14 cellular contexts compared by ENCODE assay signal in the genomic region with DNA sequence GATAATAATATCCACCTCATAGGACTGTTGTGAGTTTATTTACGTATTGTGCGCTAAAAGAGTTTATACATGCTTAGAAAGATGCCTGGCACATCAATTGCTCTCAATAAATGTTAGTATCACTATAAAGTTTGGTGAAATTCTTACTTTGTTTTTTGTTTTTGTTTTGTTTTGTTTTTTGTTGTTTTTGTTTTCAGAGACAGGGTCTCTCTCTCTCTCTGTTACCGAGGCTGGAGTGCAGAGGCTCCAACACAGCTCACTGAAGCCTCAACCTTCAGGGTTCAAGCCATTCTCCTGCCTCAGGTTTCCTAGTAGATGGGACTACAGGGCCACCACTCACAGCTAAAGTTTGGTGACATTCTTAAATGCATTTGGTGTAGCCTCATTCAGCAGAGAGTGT. TPM values are rescaled to one million over a fixed set of nuclear protein-coding genes. Genes with fewer than 3 reads are reported as not detected.
DNase-seq lines count a peak whose midpoint lies in the region; ATAC-seq and TF ChIP-seq lines count a peak whose summit lies in the region.
"Had no signal": no experiment of that assay in that cellular context is flagged by ENCODE, and none has a peak within 500 bp of the region (broad histone marks: within the 10 kb centered on the region; RNA-seq: fewer than 3 reads in every experiment).

No MANE protein-coding gene starts in this region.

- TF ChIP-seq POLR2A in transverse colon (IDR thresholded peaks at IDR 0.05) = no peak

- no peaks in the 10 kb centered on the region for H3K36me3 Mint-ChIP-seq in activated CD8-positive, alpha-beta memory T cell treated with anti-CD3 and anti-CD28 coated beads, Interleukin-2, amount 10 ng/mL, durations not matched to agents 7 days and 5 days
- no peaks in the 10 kb centered on the region for H3K36me3 Mint-ChIP-seq in HFFc6 (ENCODE audit: low read depth)
- peaks cover 2% of the 10 kb centered on the region for H3K36me3 Mint-ChIP-seq in activated CD8-positive, alpha-beta T cell treated with anti-CD3 and anti-CD28 coated beads, Interleukin-2, amount 10 ng/mL, durations not matched to agents 7 days and 5 days (ENCODE audit: low read depth)
- peaks cover 0 to 4% (median 0%) of the 10 kb centered on the region in 5 donors for H3K36me3 Mint-ChIP-seq in naive thymus-derived CD4-positive, alpha-beta T cell

- no peak overlapping the region for H3K27ac ChIP-seq in naive thymus-derived CD4-positive, alpha-beta T cell (ENCODE audit: low read depth, low read length)
- no peak overlapping the region for H3K27ac ChIP-seq in transverse colon
- H3K27ac ChIP-seq: prostate gland had no signal

- no peak for ATAC-seq in activated CD8-positive, alpha-beta memory T cell treated with anti-CD3 and anti-CD28 coated beads, Interleukin-2, amount 10 ng/mL, durations not matched to agents 7 days and 5 days
- ATAC-seq in activated CD8-positive, alpha-beta T cell treated with anti-CD3 and anti-CD28 coated beads, Interleukin-2, amount 10 ng/mL, durations not matched to agents 7 days and 5 days = no peak
- no peak for ATAC-seq in naive thymus-derived CD4-positive, alpha-beta T cell
- ATAC-seq in omental fat pad (ENCODE audit: low FRiP score) = no peak
- ATAC-seq: mucosa of descending colon had no signal

- intact Hi-C loops in naive thymus-derived CD4-positive, alpha-beta T cell (cut with micrococcal nuclease) = no loop called here
- intact Hi-C loops in transverse colon (cut with DNase I; ENCODE audit: low total_unique reads) = no loop called here

- H3K4me3 ChIP-seq in naive thymus-derived CD4-positive, alpha-beta T cell (ENCODE audit: low read length) = no peak overlapping the region
- H3K4me3 ChIP-seq in transverse colon = no peak overlapping the region
- H3K4me3 ChIP-seq: mucosa of descending colon, prostate gland had no signal

- in situ Hi-C loops in transverse colon (cut with MboI; ENCODE audit: low pct_ligation_motif_present in 1 of 4, low pct_unique_long_range_greater_than_20kb in 1 of 4, low sequenced_read_pairs in 3 of 4) = loop anchor here (10.0 to 25.0 kb wide), 4 partner anchors 242 to 804 kb away; a partner anchor contains a TSS

- WGBS in transverse colon (ENCODE audit: low coverage in 1 of 2), 2 donors = 71 to 72% methylated on average over 3 of the region's 3 CpGs

- H3K27me3 ChIP-seq in naive thymus-derived CD4-positive, alpha-beta T cell (ENCODE audit: control insufficient read depth in 2 of 2, insufficient read depth in 2 of 2, low read length in 2 of 2) = peaks cover 0 to 7% of the 10 kb centered on the region in 2 donors
- H3K27me3 ChIP-seq in transverse colon = peaks cover 69% of the 10 kb centered on the region

- CTCF ChIA-PET in activated CD8-positive, alpha-beta memory T cell treated with anti-CD3 and anti-CD28 coated beads, Interleukin-2, amount 10 ng/mL, durations not matched to agents 7 days and 5 days (lab: Charles Lee) = interaction anchor here (0.8 to 6.9 kb wide), 7 partner anchors 9 to 262 kb away, joined by 3 to 53 read pairs (median 11); a partner anchor contains a TSS
- CTCF ChIA-PET in activated CD8-positive, alpha-beta T cell treated with anti-CD3 and anti-CD28 coated beads, Interleukin-2, amount 10 ng/mL, durations not matched to agents 7 days and 5 days (lab: Charles Lee) = interaction anchor here (1.2 to 6.5 kb wide), 6 partner anchors 8 to 262 kb away, joined by 3 to 62 read pairs (median 14); no protein-coding TSS in a partner anchor
- CTCF ChIA-PET in naive thymus-derived CD4-positive, alpha-beta T cell (lab: Charles Lee) = interaction anchor here (0.9 to 1.7 kb wide), 2 partner anchors 237 to 263 kb away, joined by 4 read pairs; no protein-coding TSS in a partner anchor

- no peaks in the 10 kb centered on the region for H3K9me3 ChIP-seq in naive thymus-derived CD4-positive, alpha-beta T cell (ENCODE audit: control insufficient read depth in 2 of 3, low read length in 3 of 3)
- no peaks in the 10 kb centered on the region for H3K9me3 ChIP-seq in transverse colon
- H3K9me3 ChIP-seq: mucosa of descending colon, prostate gland had no signal

- no peaks in the 10 kb centered on the region for H3K36me3 ChIP-seq in naive thymus-derived CD4-positive, alpha-beta T cell (ENCODE audit: control insufficient read depth in 2 of 3, insufficient read depth in 3 of 3, low read length in 3 of 3)
- no peaks in the 10 kb centered on the region for H3K36me3 ChIP-seq in transverse colon
- H3K36me3 ChIP-seq: prostate gland had no signal

- H3K4me1 ChIP-seq in naive thymus-derived CD4-positive, alpha-beta T cell (ENCODE audit: control insufficient read depth in 2 of 2, insufficient read depth in 2 of 2, low read length in 2 of 2) = peaks cover 20 to 21% of the 10 kb centered on the region in 2 donors
- peaks cover 0 to 16% (median 6%) of the 10 kb centered on the region in 4 donors for H3K4me1 ChIP-seq in transverse colon
- H3K4me1 ChIP-seq: prostate gland had no signal

- no peak overlapping the region for H3K27ac Mint-ChIP-seq in activated CD8-positive, alpha-beta memory T cell treated with anti-CD3 and anti-CD28 coated beads, Interleukin-2, amount 10 ng/mL, durations not matched to agents 7 days and 5 days
- no peak overlapping the region for H3K27ac Mint-ChIP-seq in HFFc6
- no peak overlapping the region for H3K27ac Mint-ChIP-seq in activated CD8-positive, alpha-beta T cell treated with anti-CD3 and anti-CD28 coated beads, Interleukin-2, amount 10 ng/mL, durations not matched to agents 7 days and 5 days
- peak overlapping the region in 2 of 9 donors; percentile 43 to 52 for H3K27ac Mint-ChIP-seq in naive thymus-derived CD4-positive, alpha-beta T cell

- TF ChIP-seq EP300 in transverse colon (IDR thresholded peaks at IDR 0.05; ENCODE audit: low read depth) = no peak

- TF ChIP-seq CTCF in HFFc6 (IDR thresholded peaks at IDR 0.05) (no peak), transverse colon (IDR thresholded peaks at IDR 0.05) (no peak), omental fat pad (IDR thresholded peaks at IDR 0.05) (no peak)

- POLR2A ChIA-PET in activated CD8-positive, alpha-beta T cell treated with anti-CD3 and anti-CD28 coated beads, Interleukin-2, amount 10 ng/mL, durations not matched to agents 7 days and 5 days (lab: Charles Lee) = interaction anchor here (0.6 to 1.7 kb wide), 4 partner anchors 29 to 236 kb away, joined by 3 to 5 read pairs (median 4); no protein-coding TSS in a partner anchor
- POLR2A ChIA-PET in naive thymus-derived CD4-positive, alpha-beta T cell (lab: Charles Lee) = interaction anchor here (0.8 to 5.0 kb wide), 9 partner anchors 9 to 236 kb away, joined by 3 to 34 read pairs (median 4); a partner anchor contains a TSS

- H3K4me3 Mint-ChIP-seq in activated CD8-positive, alpha-beta memory T cell treated with anti-CD3 and anti-CD28 coated beads, Interleukin-2, amount 10 ng/mL, durations not matched to agents 7 days and 5 days = peak overlapping the region; percentile 76
- peak overlapping the region; percentile 94 for H3K4me3 Mint-ChIP-seq in HFFc6
- H3K4me3 Mint-ChIP-seq in activated CD8-positive, alpha-beta T cell treated with anti-CD3 and anti-CD28 coated beads, Interleukin-2, amount 10 ng/mL, durations not matched to agents 7 days and 5 days = peak overlapping the region; percentile 77
- peak overlapping the region; percentile 42 to 91 (median 76) for H3K4me3 Mint-ChIP-seq in naive thymus-derived CD4-positive, alpha-beta T cell

- DNase-seq in activated CD8-positive, alpha-beta memory T cell treated with anti-CD3 and anti-CD28 coated beads, Interleukin-2, amount 10 ng/mL, durations not matched to agents 7 days and 5 days = no peak
- DNase-seq in activated CD8-positive, alpha-beta memory T cell treated with anti-CD3 and anti-CD28 coated beads, Interleukin-2, amount 50 U/mL, for 48 hours = no peak
- no peak for DNase-seq in HFFc6
- no peak for DNase-seq in activated CD8-positive, alpha-beta T cell treated with anti-CD3 and anti-CD28 coated beads, Interleukin-2, amount 10 ng/mL, durations not matched to agents 7 days and 5 days
- DNase-seq in naive thymus-derived CD4-positive, alpha-beta T cell = no peak
- no peak for DNase-seq in transverse colon
- no peak for DNase-seq in 8988T
- DNase-seq in omental fat pad (ENCODE audit: low spot score) = no peak
- DNase-seq: activated effector memory CD4-positive, alpha-beta T cell treated with Interleukin-2 at 50 U/mL for 16 hours; DMS79 treated with DMSO at 0.1 percent for 48 hours; kidney glomerular epithelial cell; mucosa of descending colon; stimulated activated CD4-positive, alpha-beta T cell treated with anti-CD3 and anti-CD28 coated beads, Interleukin-15, amount 100 ng/mL, for 24 hours had no signal

- H3K4me1 Mint-ChIP-seq in activated CD8-positive, alpha-beta memory T cell treated with anti-CD3 and anti-CD28 coated beads, Interleukin-2, amount 10 ng/mL, durations not matched to agents 7 days and 5 days = peaks cover 59% of the 10 kb centered on the region
- H3K4me1 Mint-ChIP-seq in HFFc6 (ENCODE audit: low read depth) = peaks cover 56% of the 10 kb centered on the region
- H3K4me1 Mint-ChIP-seq in activated CD8-positive, alpha-beta T cell treated with anti-CD3 and anti-CD28 coated beads, Interleukin-2, amount 10 ng/mL, durations not matched to agents 7 days and 5 days (ENCODE audit: low read depth) = peaks cover 66% of the 10 kb centered on the region
- H3K4me1 Mint-ChIP-seq in naive thymus-derived CD4-positive, alpha-beta T cell = peaks cover 29 to 61% (median 60%) of the 10 kb centered on the region in 7 donors

- peaks cover 23% of the 10 kb centered on the region for H3K27me3 Mint-ChIP-seq in activated CD8-positive, alpha-beta memory T cell treated with anti-CD3 and anti-CD28 coated beads, Interleukin-2, amount 10 ng/mL, durations not matched to agents 7 days and 5 days
- peaks cover 5% of the 10 kb centered on the region for H3K27me3 Mint-ChIP-seq in HFFc6 (ENCODE audit: insufficient read depth)
- peaks cover 19% of the 10 kb centered on the region for H3K27me3 Mint-ChIP-seq in activated CD8-positive, alpha-beta T cell treated with anti-CD3 and anti-CD28 coated beads, Interleukin-2, amount 10 ng/mL, durations not matched to agents 7 days and 5 days (ENCODE audit: low read depth)
- H3K27me3 Mint-ChIP-seq in naive thymus-derived CD4-positive, alpha-beta T cell = peaks cover 4 to 36% (median 32%) of the 10 kb centered on the region in 5 donors

- H3K9me3 Mint-ChIP-seq in activated CD8-positive, alpha-beta memory T cell treated with anti-CD3 and anti-CD28 coated beads, Interleukin-2, amount 10 ng/mL, durations not matched to agents 7 days and 5 days (ENCODE audit: low read depth) = no peaks in the 10 kb centered on the region
- H3K9me3 Mint-ChIP-seq in HFFc6 = no peaks in the 10 kb centered on the region
- no peaks in the 10 kb centered on the region for H3K9me3 Mint-ChIP-seq in activated CD8-positive, alpha-beta T cell treated with anti-CD3 and anti-CD28 coated beads, Interleukin-2, amount 10 ng/mL, durations not matched to agents 7 days and 5 days (ENCODE audit: insufficient read depth)
- peaks cover 0 to 19% (median 0%) of the 10 kb centered on the region in 11 donors for H3K9me3 Mint-ChIP-seq in naive thymus-derived CD4-positive, alpha-beta T cell

RNA-seq across cellular contexts. Expression of a gene that starts 32.2 kb away (rescaled TPM):
- total RNA-seq in activated CD8-positive, alpha-beta memory T cell treated with anti-CD3 and anti-CD28 coated beads, Interleukin-2, amount 10 ng/mL, durations not matched to agents 7 days and 5 days = 10 to 100 TPM; 57.4 to 60.1 TPM
- total RNA-seq in HFFc6 (2021; fragmentation: NEBNext Ultra II Directional; extraction: Animal tissue kit (Norgen Biotek cat#: 25700)) = 10 to 100 TPM; 16.4 to 27.5 (median 24.9) TPM
- total RNA-seq in activated CD8-positive, alpha-beta T cell treated with anti-CD3 and anti-CD28 coated beads, Interleukin-2, amount 10 ng/mL, durations not matched to agents 7 days and 5 days = 10 to 100 TPM; 69.0 to 78.3 TPM
- total RNA-seq in naive thymus-derived CD4-positive, alpha-beta T cell = 100 to 1,000 TPM; 131 to 274 (median 180) TPM
- 100 to 1,000 TPM; 113 to 142 TPM for polyA plus RNA-seq in naive thymus-derived CD4-positive, alpha-beta T cell
- total RNA-seq in transverse colon = 10 to 100 TPM in 2 of 4 donors, 1 to 10 TPM in 2; 4.5 to 39.1 (median 18.7) TPM
- total RNA-seq in omental fat pad = 10 to 100 TPM; 15.7 to 39.7 (median 20.5) TPM

RNA-seq across cellular contexts. Expression of a gene that starts 50.1 kb away (rescaled TPM):
- total RNA-seq in activated CD8-positive, alpha-beta memory T cell treated with anti-CD3 and anti-CD28 coated beads, Interleukin-2, amount 10 ng/mL, durations not matched to agents 7 days and 5 days = 10 to 100 TPM; 24.8 to 26.7 TPM
- 10 to 100 TPM in 4 of 6 experiments, 1 to 10 TPM in 2; 9.1 to 11.9 (median 10.5) TPM for total RNA-seq in HFFc6 (2021; fragmentation: NEBNext Ultra II Directional; extraction: Animal tissue kit (Norgen Biotek cat#: 25700))
- 10 to 100 TPM; 10.3 to 11.4 TPM for total RNA-seq in activated CD8-positive, alpha-beta T cell treated with anti-CD3 and anti-CD28 coated beads, Interleukin-2, amount 10 ng/mL, durations not matched to agents 7 days and 5 days
- total RNA-seq in naive thymus-derived CD4-positive, alpha-beta T cell = 10 to 100 TPM; 19.8 to 22.3 (median 20.2) TPM
- 1 to 10 TPM; 3.4 to 4.4 TPM for polyA plus RNA-seq in naive thymus-derived CD4-positive, alpha-beta T cell
- total RNA-seq in transverse colon = 10 to 100 TPM in 2 of 4 donors, 1 to 10 TPM in 2; 6.0 to 14.6 (median 11.5) TPM
- 10 to 100 TPM in 1 of 4 donors, 1 to 10 TPM in 3; 6.5 to 14.2 (median 7.4) TPM for total RNA-seq in omental fat pad
